1 cellular context compared by ENCODE assay signal in genomic region chr3:186241910-186242821, GRCh38.
A peak's percentile ranks its signal among the peaks of the same experiment; 100 is the strongest.
TF ChIP-seq lines count a peak whose summit lies in the region.

No MANE protein-coding gene starts in this region.

TF ChIP-seq in HepG2, 621 proteins besides CTCF, POLR2A, EP300 and RAD21 (continued from another document and continues in another):
- no peak for TF ChIP-seq LRRFIP1 (CRISPR knock-in tag; conservative IDR thresholded peaks at IDR 0.05)
- no peak for TF ChIP-seq ZNF562 (CRISPR knock-in tag; IDR thresholded peaks at IDR 0.05; ENCODE audit: borderline replicate concordance)
- no peak for TF ChIP-seq MTA1 (CRISPR knock-in tag; IDR thresholded peaks at IDR 0.05; ENCODE audit: borderline replicate concordance)
- TF ChIP-seq ZBTB34 (CRISPR knock-in tag; IDR thresholded peaks at IDR 0.05) = peak; percentile 79; the same call in 1 of the 2 replicates
- TF ChIP-seq RELA (CRISPR knock-in tag; IDR thresholded peaks at IDR 0.05) = no peak
- peak; percentile 28; the same call in 1 of the 2 replicates for TF ChIP-seq HMG20A (CRISPR knock-in tag; IDR thresholded peaks at IDR 0.05; ENCODE audit: borderline replicate concordance)
- TF ChIP-seq ZBTB21 (CRISPR knock-in tag; IDR thresholded peaks at IDR 0.05) = no peak
- TF ChIP-seq MYNN (CRISPR knock-in tag; IDR thresholded peaks at IDR 0.05; ENCODE audit: low read depth) = no peak
- TF ChIP-seq SAFB2 (CRISPR knock-in tag; IDR thresholded peaks at IDR 0.05; ENCODE audit: borderline replicate concordance, low read depth) = no peak
- 0 out of 2 replicates have a peak, but pooled peaks have one; percentile 20 for TF ChIP-seq BCL3 (CRISPR knock-in tag; IDR thresholded peaks at IDR 0.05)
- TF ChIP-seq REPIN1 (CRISPR knock-in tag; IDR thresholded peaks at IDR 0.05; ENCODE audit: borderline replicate concordance, low read depth) = 0 out of 2 replicates have a peak, but pooled peaks have one; percentile 40
- no peak for TF ChIP-seq PHF20 (CRISPR knock-in tag; IDR thresholded peaks at IDR 0.05)
- no peak for TF ChIP-seq RFX3 (CRISPR knock-in tag; IDR thresholded peaks at IDR 0.05)
- 0 out of 2 replicates have a peak, but pooled peaks have one; percentile 6 for TF ChIP-seq ZNF121 (CRISPR knock-in tag; IDR thresholded peaks at IDR 0.05)
- no peak for TF ChIP-seq NFAT5 (CRISPR knock-in tag; IDR thresholded peaks at IDR 0.05)
- TF ChIP-seq RERE (CRISPR knock-in tag; IDR thresholded peaks at IDR 0.05; ENCODE audit: low read depth) = no peak
- TF ChIP-seq ZNF589 (CRISPR knock-in tag; conservative IDR thresholded peaks at IDR 0.05) = no peak
- TF ChIP-seq ZBTB4 (CRISPR knock-in tag; IDR thresholded peaks at IDR 0.05; ENCODE audit: borderline replicate concordance) = no peak
- no peak for TF ChIP-seq HNRNPUL1 (IDR thresholded peaks at IDR 0.05; ENCODE audit: low read depth, low read length)
- TF ChIP-seq NFIB (CRISPR knock-in tag; IDR thresholded peaks at IDR 0.05; ENCODE audit: borderline replicate concordance) = no peak
- TF ChIP-seq POLR2G (IDR thresholded peaks at IDR 0.05; ENCODE audit: low read depth, low read length) = no peak; the same call in 1 of the 2 replicates
- no peak for TF ChIP-seq ZNF775 (CRISPR knock-in tag; IDR thresholded peaks at IDR 0.05; ENCODE audit: borderline replicate concordance)
- no peak for TF ChIP-seq SUZ12 (IDR thresholded peaks at IDR 0.05; ENCODE audit: low read depth, low read length)
- TF ChIP-seq TRAFD1 (CRISPR knock-in tag; IDR thresholded peaks at IDR 0.05; ENCODE audit: borderline replicate concordance) = no peak
- peak; percentile 60; the same call in 1 of the 2 replicates for TF ChIP-seq HIC2 (CRISPR knock-in tag; IDR thresholded peaks at IDR 0.05; ENCODE audit: low read depth)
- no peak for TF ChIP-seq ZNF841 (CRISPR knock-in tag; IDR thresholded peaks at IDR 0.05; ENCODE audit: borderline replicate concordance)
- no peak for TF ChIP-seq TBP (CRISPR knock-in tag; IDR thresholded peaks at IDR 0.05)
